ENCODE assay signal across 14 cellular contexts in the genomic region with DNA sequence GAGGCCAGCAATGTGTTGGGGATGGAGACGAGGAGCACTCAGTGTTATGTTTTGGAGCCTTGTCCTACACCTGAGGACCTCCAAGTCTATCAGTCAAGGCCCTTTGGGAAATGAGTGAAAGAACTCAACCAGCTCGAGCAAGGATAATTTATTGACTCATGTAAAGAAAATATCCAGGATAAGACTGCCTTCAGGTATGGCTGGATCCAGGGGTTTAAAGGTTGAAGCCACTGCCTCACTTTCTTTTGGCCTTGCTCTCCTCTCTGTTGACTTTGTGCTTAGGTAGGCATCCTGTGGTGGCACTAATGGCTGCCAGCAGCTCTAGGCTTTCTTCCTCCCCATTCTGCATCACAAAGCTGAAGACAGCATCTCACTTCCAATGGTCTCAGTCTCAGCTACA.
"Had no signal": no experiment of that assay in that cellular context is flagged by ENCODE, and none has a peak within 500 bp of the region (broad histone marks: within the 10 kb centered on the region; RNA-seq: fewer than 3 reads in every experiment).

No MANE protein-coding gene starts in this region.

- H3K36me3 ChIP-seq: tibial artery had no signal

- DNase-seq: activated CD4-positive, alpha-beta memory T cell treated with anti-CD3 and anti-CD28 coated beads, Interleukin-2, amount 10 ng/mL, durations not matched to agents 7 days and 5 days; activated CD4-positive, alpha-beta T cell treated with anti-CD3 and anti-CD28 coated beads for 48 hours; activated effector memory CD4-positive, alpha-beta T cell treated with Interleukin-2 at 50 U/mL for 16 hours; activated naive CD4-positive, alpha-beta T cell treated with anti-CD3 and anti-CD28 coated beads, Interleukin-2, amount 10 ng/mL, durations not matched to agents 7 days and 5 days; activated T-cell treated with anti-CD3 and anti-CD28 coated beads, Interleukin-2, amount 50 U/mL, for 72 hours; cerebellar nuclear complex; effector CD8-positive, alpha-beta T cell; head of caudate nucleus; nephron progenitor cell; stimulated activated CD4-positive, alpha-beta T cell treated with anti-CD3 and anti-CD28 coated beads, Interleukin-4, amount 100 ng/mL, for 24 hours; stimulated activated naive CD8-positive, alpha-beta T cell treated with anti-CD3 and anti-CD28 coated beads, Interleukin-15, Interleukin-2, amounts not matched to agents 100 U/mL and 50 U/mL, for 24 hours; SW 1271; T-helper 17 cell; tibial artery had no signal

- ATAC-seq: activated T-cell treated with anti-CD3 and anti-CD28 coated beads, Interleukin-2, amount 50 U/mL, for 72 hours; stimulated activated naive CD8-positive, alpha-beta T cell treated with anti-CD3 and anti-CD28 coated beads, Interleukin-15, Interleukin-2, amounts not matched to agents 100 U/mL and 50 U/mL, for 24 hours; T-helper 17 cell had no signal

- H3K4me1 Mint-ChIP-seq: activated CD4-positive, alpha-beta memory T cell treated with anti-CD3 and anti-CD28 coated beads, Interleukin-2, amount 10 ng/mL, durations not matched to agents 7 days and 5 days; activated naive CD4-positive, alpha-beta T cell treated with anti-CD3 and anti-CD28 coated beads, Interleukin-2, amount 10 ng/mL, durations not matched to agents 7 days and 5 days had no signal

- H3K9me3 Mint-ChIP-seq: activated CD4-positive, alpha-beta memory T cell treated with anti-CD3 and anti-CD28 coated beads, Interleukin-2, amount 10 ng/mL, durations not matched to agents 7 days and 5 days; activated naive CD4-positive, alpha-beta T cell treated with anti-CD3 and anti-CD28 coated beads, Interleukin-2, amount 10 ng/mL, durations not matched to agents 7 days and 5 days; activated T-cell treated with anti-CD3 and anti-CD28 coated beads, Interleukin-2, amount 50 U/mL, for 72 hours; nephron progenitor cell had no signal

- H3K4me3 ChIP-seq: tibial artery had no signal

- H3K36me3 Mint-ChIP-seq: activated naive CD4-positive, alpha-beta T cell treated with anti-CD3 and anti-CD28 coated beads, Interleukin-2, amount 10 ng/mL, durations not matched to agents 7 days and 5 days had no signal

- H3K27me3 ChIP-seq: tibial artery had no signal

- H3K9me3 ChIP-seq: tibial artery had no signal

- H3K4me3 Mint-ChIP-seq: activated CD4-positive, alpha-beta memory T cell treated with anti-CD3 and anti-CD28 coated beads, Interleukin-2, amount 10 ng/mL, durations not matched to agents 7 days and 5 days; activated naive CD4-positive, alpha-beta T cell treated with anti-CD3 and anti-CD28 coated beads, Interleukin-2, amount 10 ng/mL, durations not matched to agents 7 days and 5 days; activated T-cell treated with anti-CD3 and anti-CD28 coated beads, Interleukin-2, amount 50 U/mL, for 72 hours; nephron progenitor cell; T-helper 17 cell had no signal

- H3K27ac Mint-ChIP-seq: activated CD4-positive, alpha-beta memory T cell treated with anti-CD3 and anti-CD28 coated beads, Interleukin-2, amount 10 ng/mL, durations not matched to agents 7 days and 5 days; activated naive CD4-positive, alpha-beta T cell treated with anti-CD3 and anti-CD28 coated beads, Interleukin-2, amount 10 ng/mL, durations not matched to agents 7 days and 5 days; activated T-cell treated with anti-CD3 and anti-CD28 coated beads, Interleukin-2, amount 50 U/mL, for 72 hours; nephron progenitor cell had no signal
